Comparison of ENCODE assay signal across 9 cellular contexts in the genomic region with DNA sequence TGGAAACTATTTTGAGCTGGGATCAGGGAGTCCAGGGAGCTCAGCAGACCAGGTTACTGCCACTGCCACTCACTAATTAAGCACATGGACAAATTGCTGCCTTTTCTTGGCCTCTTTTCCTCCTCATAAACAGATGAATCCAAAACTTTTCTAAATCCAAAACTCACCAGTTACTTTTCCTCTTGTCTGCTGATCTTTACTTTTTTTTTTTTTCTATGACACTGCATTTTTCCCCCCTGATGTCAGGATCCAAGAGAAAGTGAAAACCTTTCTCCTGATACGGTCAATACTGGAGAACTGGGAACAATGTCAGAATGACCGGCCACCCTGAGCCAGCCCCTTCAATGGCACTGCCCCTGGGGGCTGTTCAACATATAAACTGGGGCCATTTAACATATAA.
DNase-seq lines count a peak whose midpoint lies in the region; ATAC-seq and TF ChIP-seq lines count a peak whose summit lies in the region.
"Had no signal": no experiment of that assay in that cellular context is flagged by ENCODE, and none has a peak within 500 bp of the region (broad histone marks: within the 10 kb centered on the region; RNA-seq: fewer than 3 reads in every experiment).

No MANE protein-coding gene starts in this region.

- peak overlapping the region; percentile 78; the same call in 2 of the 3 replicates for H2BK15ac ChIP-seq in IMR-90 (ENCODE audit: low read depth, low read length)

- H4K5ac ChIP-seq in IMR-90 (ENCODE audit: low read depth, low read length) = peak overlapping the region; percentile 86

- H2BK20ac ChIP-seq in IMR-90 (ENCODE audit: low read depth, low read length) = peak overlapping the region; percentile 94

- H3K27me3 ChIP-seq in IMR-90 (ENCODE audit: control insufficient read depth, insufficient read depth, low read length) (no peaks in the 10 kb centered on the region), esophagus (ENCODE audit: control insufficient read depth in 1 of 2, insufficient read depth in 2 of 2, low read length in 2 of 2) (no peaks in the 10 kb centered on the region), upper lobe of right lung (no peaks in the 10 kb centered on the region)

- peak overlapping the region; percentile 75; the same call in 1 of the 2 replicates for H3K56ac ChIP-seq in IMR-90 (ENCODE audit: extremely low read depth, insufficient read depth, low read length)

- H3K14ac ChIP-seq in IMR-90 (replicated peaks; ENCODE audit: low read depth, low read length) = peak overlapping the region; percentile 87; the same call in 1 of the 2 replicates

- peak overlapping the region; percentile 59 for H3K4me2 ChIP-seq in IMR-90 (ENCODE audit: low read depth, low read length)

- TF ChIP-seq CTCF in IMR-90 (conservative IDR thresholded peaks at IDR 0.05; ENCODE audit: low read depth, low read length) (no peak), upper lobe of right lung (IDR thresholded peaks at IDR 0.05) (no peak)

- no TSS peak for BruUV-seq in IMR-90 (replicated peaks; lab: Mats Ljungman, UMichigan)

- peak overlapping the region; percentile 78 for H2BK120ac ChIP-seq in IMR-90 (ENCODE audit: low read depth, low read length)

- peak overlapping the region; percentile 70 to 83 for H4K8ac ChIP-seq in IMR-90 (ENCODE audit: low read depth in 2 of 2, low read length in 2 of 2)

- WGBS in IMR-90 (ENCODE audit: extremely low coverage in 2 of 2, insufficient read length in 1 of 2), 2 experiments = no CpG with 5 or more reads among the region's 2 CpGs
- 55 to 61% methylated on average over 2 of the region's 2 CpGs for WGBS in esophagus, 2 donors
- WGBS in mesodermal cell (ENCODE audit: insufficient coverage in 2 of 2), 2 experiments = 20 to 82% methylated on average over 1 to 2 of the region's 2 CpGs

- DNase-seq in IMR-90 = peak; percentile 61
- DNase-seq in upper lobe of right lung = no peak
- no peak for DNase-seq in amygdala (lab: John Stamatoyannopoulos, UW)
- DNase-seq in DMS79 (lab: John Stamatoyannopoulos, UW) = no peak
- DNase-seq: stimulated activated CD4-positive, alpha-beta T cell treated with anti-CD3 and anti-CD28 coated beads, Interleukin-2, amount 100 ng/mL, for 48 hours had no signal

- H2AK5ac ChIP-seq in IMR-90 (ENCODE audit: low read depth, low read length) = peak overlapping the region; percentile 65

- ATAC-seq in IMR-90 (ENCODE audit: low read depth) (peak; percentile 8), upper lobe of right lung (no peak), HG02571 (IDR thresholded peaks at IDR 0.05; ENCODE audit: unreplicated experiment) (no peak)
- ATAC-seq: activated T-helper 17 cell treated with anti-CD3 and anti-CD28 coated beads, Interleukin-2, amount 50 U/mL, for 72 hours had no signal

- peak overlapping the region; percentile 26 for H2AK9ac ChIP-seq in IMR-90 (replicated peaks; ENCODE audit: low read depth, low read length, poor library complexity)

- H3K4ac ChIP-seq in IMR-90 (ENCODE audit: low read depth, low read length) = peak overlapping the region; percentile 75

- H3K9ac ChIP-seq in IMR-90 (ENCODE audit: low read depth, low read length) = peak overlapping the region; percentile 73

- H4K20me1 ChIP-seq in IMR-90 (ENCODE audit: insufficient read depth, low read length) = no peaks in the 10 kb centered on the region

- no peak for TF ChIP-seq RAD21 in IMR-90 (IDR thresholded peaks at IDR 0.05; ENCODE audit: low read length)

- H2AFZ ChIP-seq in IMR-90 (replicated peaks; ENCODE audit: low read length, poor library complexity) = peak overlapping the region; percentile 77

- H3K27ac ChIP-seq in IMR-90 (ENCODE audit: insufficient read depth, low read length) = peak overlapping the region; percentile 85
- peak overlapping the region; percentile 59 to 71 for H3K27ac ChIP-seq in esophagus (ENCODE audit: low read depth in 2 of 2, low read length in 1 of 2)
- peak overlapping the region; percentile 99 for H3K27ac ChIP-seq in mesodermal cell (ENCODE audit: low read depth, low read length, severe bottlenecking)
- peak overlapping the region; percentile 67 for H3K27ac ChIP-seq in upper lobe of right lung

- H3K18ac ChIP-seq in IMR-90 (ENCODE audit: low read depth, low read length) = peak overlapping the region; percentile 92

- intact Hi-C loops in IMR-90 (cut with micrococcal nuclease) = loop anchor here (5.0 kb wide), 1 partner anchor 101 kb away; no protein-coding TSS in a partner anchor
- intact Hi-C loops in upper lobe of right lung (cut with DNase I) = no loop called here

- no peak overlapping the region for H3K4me3 ChIP-seq in IMR-90 (ENCODE audit: insufficient read depth, low read depth, low read length)
- no peak overlapping the region for H3K4me3 ChIP-seq in esophagus (ENCODE audit: low read depth in 1 of 2, low read length in 2 of 2)
- H3K4me3 ChIP-seq in mesodermal cell (ENCODE audit: extremely low read depth, insufficient read depth, low read length, poor library complexity, severe bottlenecking) = no peak overlapping the region
- no peak overlapping the region for H3K4me3 ChIP-seq in upper lobe of right lung

- in situ Hi-C loops in IMR-90 (cut with MboI; ENCODE audit: low sequenced_read_pairs) = no loop called here

- dilution Hi-C loops in IMR-90 (cut with HindIII; ENCODE audit: low sequenced_read_pairs, unreplicated experiment) = no loop called here

- no peaks in the 10 kb centered on the region for H3K79me1 ChIP-seq in IMR-90 (ENCODE audit: low read depth in 1 of 2, low read length in 2 of 2)

- H3K4me1 ChIP-seq in IMR-90 (ENCODE audit: control insufficient read depth, insufficient read depth, low read length) (peaks cover 15% of the 10 kb centered on the region), esophagus (ENCODE audit: control insufficient read depth in 2 of 2, insufficient read depth in 2 of 2, low read length in 1 of 2) (no peaks in the 10 kb centered on the region), mesodermal cell (ENCODE audit: control insufficient read depth, insufficient read depth, low read length, poor library complexity, severe bottlenecking) (peaks cover 36% of the 10 kb centered on the region), upper lobe of right lung (peaks cover 25% of the 10 kb centered on the region)

- POLR2A ChIA-PET in IMR-90 (lab: Charles Lee; ENCODE audit: unreplicated experiment) = no interaction called here

- no peaks in the 10 kb centered on the region for H3K36me3 ChIP-seq in IMR-90 (ENCODE audit: control insufficient read depth, insufficient read depth, low read length)
- H3K36me3 ChIP-seq in esophagus (ENCODE audit: control insufficient read depth in 2 of 2, insufficient read depth in 2 of 2, low read length in 1 of 2) = no peaks in the 10 kb centered on the region
- H3K36me3 ChIP-seq in mesodermal cell (ENCODE audit: control insufficient read depth, insufficient read depth, low read length) = no peaks in the 10 kb centered on the region
- no peaks in the 10 kb centered on the region for H3K36me3 ChIP-seq in upper lobe of right lung

- peak overlapping the region; percentile 76; the same call in 1 of the 2 replicates for H4K91ac ChIP-seq in IMR-90 (ENCODE audit: insufficient read depth, low read depth, low read length)

- peak overlapping the region; percentile 91; the same call in 1 of the 2 replicates for H3K23ac ChIP-seq in IMR-90 (ENCODE audit: low read depth, low read length)

- TF ChIP-seq POLR2A in IMR-90 (IDR thresholded peaks at IDR 0.05; ENCODE audit: low read depth, low read length) = no peak

- CTCF ChIA-PET in IMR-90 (lab: Yijun Ruan, JAX) = interaction anchor here (0.6 to 1.6 kb wide), 5 partner anchors 41 to 317 kb away, joined by 3 to 4 read pairs (median 4); no protein-coding TSS in a partner anchor

- H3K9me3 ChIP-seq in IMR-90 (ENCODE audit: control insufficient read depth, insufficient read depth, low read length) (no peaks in the 10 kb centered on the region; the same call in 1 of the 2 replicates), esophagus (ENCODE audit: control insufficient read depth in 2 of 2, insufficient read depth in 1 of 2, low read depth in 1 of 2, low read length in 1 of 2) (peaks cover 0 to 2% of the 10 kb centered on the region in 2 donors), mesodermal cell (ENCODE audit: control insufficient read depth, low read length) (peaks cover 18% of the 10 kb centered on the region), upper lobe of right lung (peaks cover 10% of the 10 kb centered on the region)

- peaks cover 10% of the 10 kb centered on the region for H3K9me1 ChIP-seq in IMR-90 (ENCODE audit: insufficient read depth, low read length)

- H2BK5ac ChIP-seq in IMR-90 (ENCODE audit: low read depth, low read length, poor library complexity, severe bottlenecking) = peak overlapping the region; percentile 69

TF ChIP-seq in IMR-90, 13 proteins besides CTCF, POLR2A, EP300 and RAD21:
- TF ChIP-seq SMC3 (IDR thresholded peaks at IDR 0.05; ENCODE audit: low read depth, low read length) (no peak), MAFK (IDR thresholded peaks at IDR 0.05; ENCODE audit: low read depth, low read length) (peak; percentile 59), RFX5 (IDR thresholded peaks at IDR 0.05; ENCODE audit: low read depth, low read length) (no peak), CEBPB (IDR thresholded peaks at IDR 0.05; ENCODE audit: low read depth, low read length) (no peak), NFE2L2 (IDR thresholded peaks at IDR 0.05; ENCODE audit: low read depth, low read length) (peak; percentile 83), FOS (IDR thresholded peaks at IDR 0.05; ENCODE audit: low read depth, low read length) (no peak)
